Comparison of ENCODE assay signal across 14 cellular contexts in the genomic region with DNA sequence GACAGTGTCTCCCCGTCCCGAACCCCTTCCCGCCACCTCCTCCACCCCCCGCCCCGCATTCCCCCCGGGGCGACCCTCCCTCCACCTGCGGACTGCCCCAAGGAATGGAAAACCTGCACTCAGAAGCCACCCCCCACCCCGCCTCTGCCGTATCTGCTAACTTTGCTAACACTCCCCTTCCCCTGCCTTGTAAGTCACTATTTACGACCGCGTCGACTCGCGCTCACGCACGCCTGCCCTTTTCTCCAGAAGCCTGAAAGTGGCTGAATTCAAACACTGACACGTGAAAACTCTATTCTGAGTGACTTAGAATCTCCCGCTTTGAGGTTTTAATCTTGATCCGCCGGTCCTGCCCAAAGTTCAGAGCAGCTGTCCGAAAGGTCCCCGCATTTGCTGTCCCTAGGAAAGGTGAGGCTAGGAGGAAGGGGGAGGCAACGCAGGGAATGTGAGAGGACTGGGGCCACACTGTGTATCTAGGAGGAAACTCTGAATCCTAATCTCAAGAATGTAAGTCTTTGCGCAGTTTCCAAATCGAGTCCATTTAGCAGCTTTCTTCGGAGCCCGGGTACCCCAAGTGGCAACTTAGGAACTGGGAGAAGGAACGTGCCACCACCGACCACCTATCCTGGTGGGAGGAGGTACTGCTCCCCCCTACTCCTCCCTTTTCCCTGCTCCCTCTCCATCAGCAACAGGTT. TPM values are rescaled to one million over a fixed set of nuclear protein-coding genes. Genes with fewer than 3 reads are reported as not detected.
DNase-seq lines count a peak whose midpoint lies in the region; ATAC-seq lines count a peak whose summit lies in the region.
"Had no signal": no experiment of that assay in that cellular context is flagged by ENCODE, and none has a peak within 500 bp of the region (broad histone marks: within the 10 kb centered on the region; RNA-seq: fewer than 3 reads in every experiment).

No MANE protein-coding gene starts in this region.

- H3K27ac ChIP-seq in iPS DF 6.9 (ENCODE audit: low read length) = no peak overlapping the region

- peaks cover 5% of the 10 kb centered on the region; the same call in 1 of the 2 replicates for H3K4me1 ChIP-seq in iPS DF 6.9 (ENCODE audit: control insufficient read depth, insufficient read depth, low read length)

- ATAC-seq in HG03045 (IDR thresholded peaks at IDR 0.05; ENCODE audit: unreplicated experiment) = no peak
- ATAC-seq: natural killer cell treated with Interleukin-12 subunit alpha and Interleukin-12 subunit beta and Interleukin-15 and Interleukin-18, amount 100 ng/mL, for 72 hours; stimulated activated memory B cell treated with anti-CD40 and anti-IgM and Interleukin-4, amounts not matched to agents 10 μg/mL and 1 μg/mL and 100 μg/mL, for 72 hours had no signal

- peak overlapping the region; percentile 38 for H3K4me3 Mint-ChIP-seq in activated T-helper 2 cell treated with anti-CD3 and anti-CD28 coated beads, Interferon-gamma antibody, Interleukin-2, Interleukin-4, amounts not matched to agents 10 μg/mL and 5 μg/mL and 100 μg/mL, durations not matched to agents 14 hours and 24 hours and 36 hours (ENCODE audit: low read depth)
- H3K4me3 Mint-ChIP-seq: natural killer cell treated with Interleukin-12 subunit alpha and Interleukin-12 subunit beta and Interleukin-15 and Interleukin-18, amount 100 ng/mL, for 72 hours; stimulated activated memory B cell treated with anti-CD40 and anti-IgM and Interleukin-4, amounts not matched to agents 10 μg/mL and 1 μg/mL and 100 μg/mL, for 72 hours had no signal

- DNase-seq in NCI-H748 (lab: John Stamatoyannopoulos, UW; ENCODE audit: unreplicated experiment) (peak; percentile 34), NCI-H748 treated with DMSO at 0.1 percent for 48 hours (lab: John Stamatoyannopoulos, UW) (no peak), iPS DF 6.9 (ENCODE audit: low read depth, low spot score) (no peak), retina (peak; percentile 55), DMS153 (lab: John Stamatoyannopoulos, UW) (no peak), NCI-H524 treated with DMSO at 0.1 percent for 48 hours (lab: John Stamatoyannopoulos, UW) (no peak)
- DNase-seq in activated T-helper 2 cell treated with anti-CD3 and anti-CD28 coated beads, Interferon-gamma antibody, Interleukin-2, Interleukin-4, amounts not matched to agents 10 μg/mL and 5 μg/mL and 100 μg/mL, durations not matched to agents 14 hours and 24 hours and 36 hours (ENCODE audit: low spot score) = no peak
- DNase-seq: 8988T, DMS79, SIG-M5 had no signal

- H3K36me3 Mint-ChIP-seq in activated T-helper 2 cell treated with anti-CD3 and anti-CD28 coated beads, Interferon-gamma antibody, Interleukin-2, Interleukin-4, amounts not matched to agents 10 μg/mL and 5 μg/mL and 100 μg/mL, durations not matched to agents 14 hours and 24 hours and 36 hours (ENCODE audit: low read depth) = no peaks in the 10 kb centered on the region
- H3K36me3 Mint-ChIP-seq: stimulated activated memory B cell treated with anti-CD40 and anti-IgM and Interleukin-4, amounts not matched to agents 10 μg/mL and 1 μg/mL and 100 μg/mL, for 72 hours had no signal

- no peak overlapping the region for H3K27ac Mint-ChIP-seq in activated T-helper 2 cell treated with anti-CD3 and anti-CD28 coated beads, Interferon-gamma antibody, Interleukin-2, Interleukin-4, amounts not matched to agents 10 μg/mL and 5 μg/mL and 100 μg/mL, durations not matched to agents 14 hours and 24 hours and 36 hours
- H3K27ac Mint-ChIP-seq: natural killer cell treated with Interleukin-12 subunit alpha and Interleukin-12 subunit beta and Interleukin-15 and Interleukin-18, amount 100 ng/mL, for 72 hours; stimulated activated memory B cell treated with anti-CD40 and anti-IgM and Interleukin-4, amounts not matched to agents 10 μg/mL and 1 μg/mL and 100 μg/mL, for 72 hours had no signal

- intact Hi-C loops in activated T-helper 2 cell treated with anti-CD3 and anti-CD28 coated beads, Interferon-gamma antibody, Interleukin-2, Interleukin-4, amounts not matched to agents 10 μg/mL and 5 μg/mL and 100 μg/mL, durations not matched to agents 14 hours and 24 hours and 36 hours (cut with micrococcal nuclease) = no loop called here

- no CpG with 5 or more reads among the region's 31 CpGs for WGBS in iPS DF 6.9 (ENCODE audit: insufficient coverage, insufficient read length)

- peaks cover 9% of the 10 kb centered on the region for H3K4me1 Mint-ChIP-seq in activated T-helper 2 cell treated with anti-CD3 and anti-CD28 coated beads, Interferon-gamma antibody, Interleukin-2, Interleukin-4, amounts not matched to agents 10 μg/mL and 5 μg/mL and 100 μg/mL, durations not matched to agents 14 hours and 24 hours and 36 hours (ENCODE audit: low read depth)

- peaks cover 81% of the 10 kb centered on the region for H3K27me3 Mint-ChIP-seq in activated T-helper 2 cell treated with anti-CD3 and anti-CD28 coated beads, Interferon-gamma antibody, Interleukin-2, Interleukin-4, amounts not matched to agents 10 μg/mL and 5 μg/mL and 100 μg/mL, durations not matched to agents 14 hours and 24 hours and 36 hours (ENCODE audit: low read depth)

- H3K9me3 Mint-ChIP-seq in activated T-helper 2 cell treated with anti-CD3 and anti-CD28 coated beads, Interferon-gamma antibody, Interleukin-2, Interleukin-4, amounts not matched to agents 10 μg/mL and 5 μg/mL and 100 μg/mL, durations not matched to agents 14 hours and 24 hours and 36 hours = no peaks in the 10 kb centered on the region
- H3K9me3 Mint-ChIP-seq: natural killer cell treated with Interleukin-12 subunit alpha and Interleukin-12 subunit beta and Interleukin-15 and Interleukin-18, amount 100 ng/mL, for 72 hours had no signal

- peak overlapping the region; percentile 43; the same call in 1 of the 2 replicates for H3K4me3 ChIP-seq in iPS DF 6.9 (ENCODE audit: low read length)

- no peaks in the 10 kb centered on the region for H3K9me3 ChIP-seq in iPS DF 6.9 (ENCODE audit: control insufficient read depth, insufficient read depth, low read length)

- no peaks in the 10 kb centered on the region for H3K36me3 ChIP-seq in iPS DF 6.9 (ENCODE audit: control insufficient read depth, insufficient read depth, low read length)

- H3K27me3 ChIP-seq in iPS DF 6.9 (ENCODE audit: control insufficient read depth, insufficient read depth, low read length) = peaks cover 37% of the 10 kb centered on the region

RNA-seq across cellular contexts. Expression of a gene that starts 9.3 kb away (rescaled TPM):
- not detected in 2 replicates for total RNA-seq in activated T-helper 2 cell treated with anti-CD3 and anti-CD28 coated beads, Interferon-gamma antibody, Interleukin-2, Interleukin-4, amounts not matched to agents 10 μg/mL and 5 μg/mL and 100 μg/mL, durations not matched to agents 14 hours and 24 hours and 36 hours
- total RNA-seq: natural killer cell treated with Interleukin-12 subunit alpha and Interleukin-12 subunit beta and Interleukin-15 and Interleukin-18, amount 100 ng/mL, for 72 hours; NCI-H460 had no signal

Comparison
In these comparisons a context has a peak if more than half of its experiments do, and no peak if none do; other contexts are left out.
1. DNase-seq: peak in NCI-H748 (single experiment) and retina (single experiment); none in NCI-H748 treated with DMSO at 0.1 percent for 48 hours (single experiment), activated T-helper 2 cell treated with anti-CD3 and anti-CD28 coated beads, Interferon-gamma antibody, Interleukin-2, Interleukin-4, amounts not matched to agents 10 μg/mL and 5 μg/mL and 100 μg/mL, durations not matched to agents 14 hours and 24 hours and 36 hours (single experiment), iPS DF 6.9 (single experiment), DMS153 (single experiment) and NCI-H524 treated with DMSO at 0.1 percent for 48 hours (single experiment).